ENCODE assay signal across 11 cellular contexts in the genomic region with DNA sequence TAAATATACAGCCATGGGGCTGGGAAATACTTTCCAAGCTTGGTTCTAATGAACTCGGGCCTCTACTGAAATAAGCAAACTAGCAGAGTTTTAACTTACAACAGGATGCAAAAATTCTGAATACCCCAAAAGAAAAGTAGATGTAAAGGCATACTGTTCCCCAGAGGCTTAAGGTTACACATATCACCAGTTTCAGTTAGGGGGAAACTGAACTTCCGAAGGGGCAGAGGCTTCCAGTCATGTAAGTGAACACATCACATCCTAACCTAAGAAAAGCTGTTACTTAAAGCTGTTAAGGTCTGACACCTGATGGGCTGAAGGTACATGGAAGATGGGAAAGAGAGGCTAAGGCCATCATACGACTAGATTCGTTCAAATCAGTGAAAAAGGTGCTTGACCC. TPM values are rescaled to one million over a fixed set of nuclear protein-coding genes. Genes with fewer than 3 reads are reported as not detected.
DNase-seq lines count a peak whose midpoint lies in the region; ATAC-seq and TF ChIP-seq lines count a peak whose summit lies in the region.
"Had no signal": no experiment of that assay in that cellular context is flagged by ENCODE, and none has a peak within 500 bp of the region (broad histone marks: within the 10 kb centered on the region; RNA-seq: fewer than 3 reads in every experiment).

No MANE protein-coding gene starts in this region.

- H3K9me3 Mint-ChIP-seq in Caco-2 (ENCODE audit: unreplicated experiment) (no peaks in the 10 kb centered on the region), osteocyte (ENCODE audit: unreplicated experiment) (no peaks in the 10 kb centered on the region)

- H3K4me1 Mint-ChIP-seq in Caco-2 (ENCODE audit: low read depth, unreplicated experiment) (peaks cover 43% of the 10 kb centered on the region), osteocyte (ENCODE audit: unreplicated experiment) (peaks cover 31% of the 10 kb centered on the region)

- no TSS peak for BruUV-seq in Caco-2 (replicated peaks; lab: Mats Ljungman, UMichigan)

- intact Hi-C loops in Caco-2 (cut with micrococcal nuclease; ENCODE audit: unreplicated experiment) = no loop called here

- POLR2A ChIA-PET in Caco-2 (lab: Charles Lee) = interaction anchor here (0.6 to 2.3 kb wide), 2 partner anchors 35 to 51 kb away, joined by 3 to 16 read pairs; no protein-coding TSS in a partner anchor

- no peaks in the 10 kb centered on the region for H3K27me3 ChIP-seq in Caco-2 (replicated peaks; ENCODE audit: control insufficient read depth, insufficient read depth, low read length)

- DNase-seq in Caco-2 = no peak
- DNase-seq in osteocyte (ENCODE audit: extremely low spot score, unreplicated experiment) = no peak
- no peak for DNase-seq in anterior cingulate cortex (lab: John Stamatoyannopoulos, UW)
- DNase-seq: foreskin melanocyte, left ventricle myocardium superior, NCI-H2107 had no signal

- peak overlapping the region; percentile 58 for H3K27ac ChIP-seq in cingulate gyrus (ENCODE audit: low read depth, low read length)

- H3K36me3 ChIP-seq in Caco-2 (ENCODE audit: control insufficient read depth, insufficient read depth, low read length) = no peaks in the 10 kb centered on the region

- H3K4me3 ChIP-seq in Caco-2 (ENCODE audit: low read depth, low read length) = no peak overlapping the region

- peak overlapping the region; percentile 76 for H3K4me3 Mint-ChIP-seq in Caco-2 (ENCODE audit: unreplicated experiment)
- H3K4me3 Mint-ChIP-seq in osteocyte (ENCODE audit: unreplicated experiment) = no peak overlapping the region

- CTCF ChIA-PET in Caco-2 (lab: Charles Lee) = interaction anchor here (0.9 to 3.9 kb wide), 5 partner anchors 34 to 187 kb away, joined by 4 to 48 read pairs (median 17); a partner anchor contains a TSS

- peaks cover 28% of the 10 kb centered on the region for H3K36me3 Mint-ChIP-seq in Caco-2 (ENCODE audit: insufficient read depth, unreplicated experiment)
- no peaks in the 10 kb centered on the region for H3K36me3 Mint-ChIP-seq in osteocyte (ENCODE audit: unreplicated experiment)

- H3K9me3 ChIP-seq in Caco-2 = peaks cover 2% of the 10 kb centered on the region

- peaks cover 23% of the 10 kb centered on the region for H3K4me1 ChIP-seq in Caco-2

- peak; percentile 22 for ATAC-seq in GM21786 (IDR thresholded peaks at IDR 0.05; ENCODE audit: unreplicated experiment)
- no peak for ATAC-seq in GM18868 (IDR thresholded peaks at IDR 0.05; ENCODE audit: unreplicated experiment)
- no peak for ATAC-seq in GM21515 (IDR thresholded peaks at IDR 0.05; ENCODE audit: unreplicated experiment)
- ATAC-seq in HG02840 (IDR thresholded peaks at IDR 0.05; ENCODE audit: low FRiP score, unreplicated experiment) = no peak
- ATAC-seq: left ventricle myocardium superior had no signal

- H3K27me3 Mint-ChIP-seq in Caco-2 (ENCODE audit: insufficient read depth, unreplicated experiment) = no peaks in the 10 kb centered on the region
- no peaks in the 10 kb centered on the region for H3K27me3 Mint-ChIP-seq in osteocyte (ENCODE audit: unreplicated experiment)

- peak overlapping the region; percentile 27 for H3K27ac Mint-ChIP-seq in Caco-2 (ENCODE audit: unreplicated experiment)
- peak overlapping the region; percentile 0 for H3K27ac Mint-ChIP-seq in osteocyte (ENCODE audit: unreplicated experiment)

- TF ChIP-seq CTCF in Caco-2 (IDR thresholded peaks at IDR 0.05; ENCODE audit: insufficient read depth in 1 of 2, low read depth in 1 of 2, low read length in 1 of 2, severe bottlenecking in 1 of 2, unreplicated experiment in 1 of 2) = no peak
- TF ChIP-seq CTCF in osteocyte (IDR thresholded peaks at IDR 0.05) = no peak

RNA-seq across cellular contexts. Expression of a gene that starts 2.3 kb away (rescaled TPM):
- 58.6 and 67.3 TPM in 2 replicates for total RNA-seq in Caco-2 (2022)
- total RNA-seq in osteocyte = 11.4 TPM in 2 replicates
